7 cellular contexts compared by ENCODE assay signal in genomic region chr2:95158441-95158840, GRCh38. TPM values are rescaled to one million over a fixed set of nuclear protein-coding genes. Genes with fewer than 3 reads are reported as not detected.
A peak's percentile ranks its signal among the peaks of the same experiment; 100 is the strongest.
DNase-seq lines count a peak whose midpoint lies in the region; ATAC-seq, FAIRE-seq and TF ChIP-seq lines count a peak whose summit lies in the region.

No MANE protein-coding gene starts in this region.

- no peaks in the 10 kb centered on the region; the same call in 1 of the 2 replicates for H3K27me3 Mint-ChIP-seq in HFFc6 (ENCODE audit: insufficient read depth)
- no peaks in the 10 kb centered on the region for H3K27me3 Mint-ChIP-seq in activated T-helper 2 cell treated with anti-CD3 and anti-CD28 coated beads, Interferon-gamma antibody, Interleukin-2, Interleukin-4, amounts not matched to agents 10 μg/mL and 5 μg/mL and 100 μg/mL, durations not matched to agents 14 hours and 24 hours and 36 hours (ENCODE audit: low read depth)
- no peaks in the 10 kb centered on the region for H3K27me3 Mint-ChIP-seq in stimulated activated naive B cell treated with anti-CD40 and anti-IgM and Interleukin-4, amounts not matched to agents 10 μg/mL and 1 μg/mL and 100 μg/mL, for 72 hours

- peaks cover 33% of the 10 kb centered on the region for H3K9me3 Mint-ChIP-seq in HFFc6
- H3K9me3 Mint-ChIP-seq in activated T-helper 2 cell treated with anti-CD3 and anti-CD28 coated beads, Interferon-gamma antibody, Interleukin-2, Interleukin-4, amounts not matched to agents 10 μg/mL and 5 μg/mL and 100 μg/mL, durations not matched to agents 14 hours and 24 hours and 36 hours: peaks cover 27% of the 10 kb centered on the region
- H3K9me3 Mint-ChIP-seq in stimulated activated naive B cell treated with anti-CD40 and anti-IgM and Interleukin-4, amounts not matched to agents 10 μg/mL and 1 μg/mL and 100 μg/mL, for 72 hours: peaks cover 10 to 12% of the 10 kb centered on the region in 2 donors

- no peak for FAIRE-seq in urothelium cell line (lab: Jason Lieb, UNC)

- TF ChIP-seq CTCF in HFFc6 (IDR thresholded peaks at IDR 0.05): no peak

- H3K4me3 Mint-ChIP-seq in HFFc6: peak overlapping the region; percentile 89
- H3K4me3 Mint-ChIP-seq in activated T-helper 2 cell treated with anti-CD3 and anti-CD28 coated beads, Interferon-gamma antibody, Interleukin-2, Interleukin-4, amounts not matched to agents 10 μg/mL and 5 μg/mL and 100 μg/mL, durations not matched to agents 14 hours and 24 hours and 36 hours (ENCODE audit: low read depth): peak overlapping the region; percentile 80
- peak overlapping the region; percentile 90 to 91 for H3K4me3 Mint-ChIP-seq in stimulated activated naive B cell treated with anti-CD40 and anti-IgM and Interleukin-4, amounts not matched to agents 10 μg/mL and 1 μg/mL and 100 μg/mL, for 72 hours

- no peak for ATAC-seq in stimulated activated naive B cell treated with anti-CD40 and anti-IgM and Interleukin-4, amounts not matched to agents 10 μg/mL and 1 μg/mL and 100 μg/mL, for 72 hours (replicated peaks)

- intact Hi-C loops in activated T-helper 2 cell treated with anti-CD3 and anti-CD28 coated beads, Interferon-gamma antibody, Interleukin-2, Interleukin-4, amounts not matched to agents 10 μg/mL and 5 μg/mL and 100 μg/mL, durations not matched to agents 14 hours and 24 hours and 36 hours (cut with micrococcal nuclease): no loop called here

- 0 out of 2 replicates have a peak, but pooled peaks cover 6% of the 10 kb centered on the region for H3K4me1 Mint-ChIP-seq in HFFc6 (ENCODE audit: low read depth)
- H3K4me1 Mint-ChIP-seq in activated T-helper 2 cell treated with anti-CD3 and anti-CD28 coated beads, Interferon-gamma antibody, Interleukin-2, Interleukin-4, amounts not matched to agents 10 μg/mL and 5 μg/mL and 100 μg/mL, durations not matched to agents 14 hours and 24 hours and 36 hours (ENCODE audit: low read depth): peaks cover 8% of the 10 kb centered on the region
- peaks cover 11 to 14% of the 10 kb centered on the region in 2 donors for H3K4me1 Mint-ChIP-seq in stimulated activated naive B cell treated with anti-CD40 and anti-IgM and Interleukin-4, amounts not matched to agents 10 μg/mL and 1 μg/mL and 100 μg/mL, for 72 hours

- H3K36me3 Mint-ChIP-seq in HFFc6 (ENCODE audit: low read depth): peaks cover 49% of the 10 kb centered on the region
- H3K36me3 Mint-ChIP-seq in activated T-helper 2 cell treated with anti-CD3 and anti-CD28 coated beads, Interferon-gamma antibody, Interleukin-2, Interleukin-4, amounts not matched to agents 10 μg/mL and 5 μg/mL and 100 μg/mL, durations not matched to agents 14 hours and 24 hours and 36 hours (ENCODE audit: low read depth): peaks cover 38% of the 10 kb centered on the region
- H3K36me3 Mint-ChIP-seq in stimulated activated naive B cell treated with anti-CD40 and anti-IgM and Interleukin-4, amounts not matched to agents 10 μg/mL and 1 μg/mL and 100 μg/mL, for 72 hours: peaks cover 33 to 43% of the 10 kb centered on the region in 2 donors

- H3K27ac Mint-ChIP-seq in HFFc6: peak overlapping the region; percentile 11; the same call in 1 of the 2 replicates
- H3K27ac Mint-ChIP-seq in activated T-helper 2 cell treated with anti-CD3 and anti-CD28 coated beads, Interferon-gamma antibody, Interleukin-2, Interleukin-4, amounts not matched to agents 10 μg/mL and 5 μg/mL and 100 μg/mL, durations not matched to agents 14 hours and 24 hours and 36 hours: no peak overlapping the region
- no peak overlapping the region for H3K27ac Mint-ChIP-seq in stimulated activated naive B cell treated with anti-CD40 and anti-IgM and Interleukin-4, amounts not matched to agents 10 μg/mL and 1 μg/mL and 100 μg/mL, for 72 hours

- DNase-seq in HFFc6: no peak
- no peak for DNase-seq in activated T-helper 2 cell treated with anti-CD3 and anti-CD28 coated beads, Interferon-gamma antibody, Interleukin-2, Interleukin-4, amounts not matched to agents 10 μg/mL and 5 μg/mL and 100 μg/mL, durations not matched to agents 14 hours and 24 hours and 36 hours (ENCODE audit: low spot score)
- DNase-seq in iPS-NIHi7 (ENCODE audit: extremely low spot score): peak; percentile 12
- DNase-seq in stimulated activated naive B cell treated with anti-CD40 and anti-IgM and Interleukin-4, amounts not matched to agents 10 μg/mL and 1 μg/mL and 100 μg/mL, for 72 hours: no peak
- no peak for DNase-seq in NCI-H1436 (lab: John Stamatoyannopoulos, UW)
- no peak for DNase-seq in urothelium cell line (ENCODE audit: low spot score)
- no peak for DNase-seq in activated CD8-positive, alpha-beta memory T cell treated with anti-CD3 and anti-CD28 coated beads, Interleukin-2, amount 50 U/mL, for 4 hours

RNA-seq across cellular contexts. Expression of gene ZNF514, which starts 1.2 kb away (rescaled TPM):
- total RNA-seq in HFFc6 (2021; fragmentation: NEBNext Ultra II Directional; extraction: Animal tissue kit (Norgen Biotek cat#: 25700)): 1 to 10 TPM; 6.3 to 8.2 (median 7.1) TPM
- total RNA-seq in activated T-helper 2 cell treated with anti-CD3 and anti-CD28 coated beads, Interferon-gamma antibody, Interleukin-2, Interleukin-4, amounts not matched to agents 10 μg/mL and 5 μg/mL and 100 μg/mL, durations not matched to agents 14 hours and 24 hours and 36 hours: 9.8 and 10.4 TPM in 2 replicates

RNA-seq across cellular contexts. Expression of gene ZNF2, which starts 7.2 kb away (rescaled TPM):
- total RNA-seq in HFFc6 (2021; fragmentation: NEBNext Ultra II Directional; extraction: Animal tissue kit (Norgen Biotek cat#: 25700)): 1 to 10 TPM; 3.8 to 5.0 (median 4.0) TPM
- total RNA-seq in activated T-helper 2 cell treated with anti-CD3 and anti-CD28 coated beads, Interferon-gamma antibody, Interleukin-2, Interleukin-4, amounts not matched to agents 10 μg/mL and 5 μg/mL and 100 μg/mL, durations not matched to agents 14 hours and 24 hours and 36 hours: 3.3 and 3.6 TPM in 2 replicates

RNA-seq across cellular contexts. Expression of gene MRPS5, which starts 36.8 kb away (rescaled TPM):
- 10 to 100 TPM; 39.8 to 46.0 (median 41.3) TPM for total RNA-seq in HFFc6 (2021; fragmentation: NEBNext Ultra II Directional; extraction: Animal tissue kit (Norgen Biotek cat#: 25700))
- total RNA-seq in activated T-helper 2 cell treated with anti-CD3 and anti-CD28 coated beads, Interferon-gamma antibody, Interleukin-2, Interleukin-4, amounts not matched to agents 10 μg/mL and 5 μg/mL and 100 μg/mL, durations not matched to agents 14 hours and 24 hours and 36 hours: 90.7 and 92.4 TPM in 2 replicates

RNA-seq across cellular contexts. Expression of gene ZNF892, which starts 48.9 kb away (rescaled TPM):
- under 1 TPM; 0.43 to 0.87 (median 0.62) TPM for total RNA-seq in HFFc6 (2021; fragmentation: NEBNext Ultra II Directional; extraction: Animal tissue kit (Norgen Biotek cat#: 25700))
- total RNA-seq in activated T-helper 2 cell treated with anti-CD3 and anti-CD28 coated beads, Interferon-gamma antibody, Interleukin-2, Interleukin-4, amounts not matched to agents 10 μg/mL and 5 μg/mL and 100 μg/mL, durations not matched to agents 14 hours and 24 hours and 36 hours: 4.7 and 4.8 TPM in 2 replicates
